Comparison of ENCODE assay signal across 8 cellular contexts in the genomic region with DNA sequence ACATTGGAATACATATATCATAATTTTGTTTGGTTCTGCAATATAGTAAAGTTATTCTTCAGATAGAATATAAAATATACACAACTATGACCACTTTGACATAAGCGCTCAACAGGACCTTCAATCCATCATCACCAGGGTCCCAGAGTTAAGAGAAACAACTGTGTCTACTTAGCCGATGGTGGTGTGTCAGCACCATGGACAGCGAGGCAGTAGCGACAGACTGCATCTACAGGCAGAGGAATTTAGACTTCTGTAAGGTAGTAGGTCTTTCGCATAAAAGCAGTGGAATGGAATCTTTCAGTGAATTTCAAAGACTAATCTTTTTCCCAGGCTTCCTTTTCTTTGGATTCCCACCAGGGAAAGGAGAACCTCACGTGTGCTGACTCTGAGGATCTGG. TPM values are rescaled to one million over a fixed set of nuclear protein-coding genes. Genes with fewer than 3 reads are reported as not detected.
DNase-seq lines count a peak whose midpoint lies in the region; ATAC-seq and TF ChIP-seq lines count a peak whose summit lies in the region.

No MANE protein-coding gene starts in this region.

- in situ Hi-C loops in mammary epithelial cell (cut with MboI; ENCODE audit: low sequenced_read_pairs in 2 of 2): no loop called here

- no TSS peak for BruUV-seq in OCI-LY7 (replicated peaks; lab: Mats Ljungman, UMichigan)
- BruUV-seq in mammary epithelial cell (replicated peaks; lab: Mats Ljungman, UMichigan): no TSS peak

- ATAC-seq in naive thymus-derived CD4-positive, alpha-beta T cell: no peak
- ATAC-seq in stimulated activated memory B cell treated with anti-CD40 and anti-IgM and Interleukin-4, amounts not matched to agents 10 μg/mL and 1 μg/mL and 100 μg/mL, for 72 hours: no peak

- DNase-seq in EL: peak; percentile 41
- DNase-seq in OCI-LY7 (ENCODE audit: low spot score): peak; percentile 31
- DNase-seq in mammary epithelial cell: peak; percentile 30
- DNase-seq in naive thymus-derived CD4-positive, alpha-beta T cell: peak in 6 of 9 donors; percentile 13 to 40 (median 20)
- no peak for DNase-seq in DMS153 (lab: John Stamatoyannopoulos, UW)
- DNase-seq in NCI-H1694 treated with DMSO at 0.1 percent for 48 hours (lab: John Stamatoyannopoulos, UW): no peak
- no peak for DNase-seq in middle frontal gyrus (ENCODE audit: extremely low spot score, low spot score)

- H4K20me1 ChIP-seq in OCI-LY7 (ENCODE audit: insufficient read depth, low read length) (no peaks in the 10 kb centered on the region; the same call in 1 of the 2 replicates), mammary epithelial cell (ENCODE audit: insufficient read depth, low read length) (no peaks in the 10 kb centered on the region)

- H3K4me3 ChIP-seq in OCI-LY7 (ENCODE audit: low read depth, low read length, poor library complexity, severe bottlenecking) (no peak overlapping the region), mammary epithelial cell (replicated peaks in 1 of 3; ENCODE audit: insufficient read depth in 1 of 3, low read depth in 2 of 3, low read length in 3 of 3) (no peak overlapping the region)
- no peak overlapping the region for H3K4me3 ChIP-seq in naive thymus-derived CD4-positive, alpha-beta T cell (ENCODE audit: low read length)

- 2% methylated on average over 5 of the region's 6 CpGs for WGBS in mammary epithelial cell (ENCODE audit: low coverage, missing lambda C conversion rate)

- peaks cover 0 to 2% (median 0%) of the 10 kb centered on the region in 7 donors for H3K4me1 Mint-ChIP-seq in naive thymus-derived CD4-positive, alpha-beta T cell
- H3K4me1 Mint-ChIP-seq in stimulated activated memory B cell treated with anti-CD40 and anti-IgM and Interleukin-4, amounts not matched to agents 10 μg/mL and 1 μg/mL and 100 μg/mL, for 72 hours: peaks cover 6% of the 10 kb centered on the region

- H3K9me3 ChIP-seq in OCI-LY7 (ENCODE audit: low read length): no peaks in the 10 kb centered on the region
- no peaks in the 10 kb centered on the region for H3K9me3 ChIP-seq in mammary epithelial cell (replicated peaks; ENCODE audit: insufficient read depth, low read length)
- H3K9me3 ChIP-seq in naive thymus-derived CD4-positive, alpha-beta T cell (ENCODE audit: control insufficient read depth in 2 of 3, low read length in 3 of 3): no peaks in the 10 kb centered on the region

- peaks cover 0 to 23% (median 20%) of the 10 kb centered on the region in 5 donors for H3K27me3 Mint-ChIP-seq in naive thymus-derived CD4-positive, alpha-beta T cell
- H3K27me3 Mint-ChIP-seq in stimulated activated memory B cell treated with anti-CD40 and anti-IgM and Interleukin-4, amounts not matched to agents 10 μg/mL and 1 μg/mL and 100 μg/mL, for 72 hours: peaks cover 9% of the 10 kb centered on the region

- H3K4me2 ChIP-seq in OCI-LY7 (ENCODE audit: low read length) (no peak overlapping the region), mammary epithelial cell (ENCODE audit: insufficient read depth, low read depth, low read length) (no peak overlapping the region)

- TF ChIP-seq CTCF in OCI-LY7 (conservative IDR thresholded peaks at IDR 0.05; ENCODE audit: low read length) (no peak), mammary epithelial cell (conservative IDR thresholded peaks at IDR 0.05 in 1 of 2, IDR thresholded peaks at IDR 0.05 in 1 of 2; ENCODE audit: extremely low read depth in 1 of 2, insufficient read depth in 1 of 2, low read depth in 1 of 2, low read length in 2 of 2) (no peak)

- no peak overlapping the region for H3K9ac ChIP-seq in mammary epithelial cell (ENCODE audit: insufficient read depth, low read length)

- POLR2A ChIA-PET in OCI-LY7 (lab: Charles Lee): interaction anchor here (0.6 kb wide), 1 partner anchor 447 kb away, joined by 5 read pairs; no protein-coding TSS in a partner anchor
- POLR2A ChIA-PET in naive thymus-derived CD4-positive, alpha-beta T cell (lab: Charles Lee): no interaction called here

- no peak overlapping the region for H3K27ac Mint-ChIP-seq in naive thymus-derived CD4-positive, alpha-beta T cell
- no peak overlapping the region for H3K27ac Mint-ChIP-seq in stimulated activated memory B cell treated with anti-CD40 and anti-IgM and Interleukin-4, amounts not matched to agents 10 μg/mL and 1 μg/mL and 100 μg/mL, for 72 hours

- peaks cover 0 to 3% (median 0%) of the 10 kb centered on the region in 5 donors for H3K36me3 Mint-ChIP-seq in naive thymus-derived CD4-positive, alpha-beta T cell
- no peaks in the 10 kb centered on the region for H3K36me3 Mint-ChIP-seq in stimulated activated memory B cell treated with anti-CD40 and anti-IgM and Interleukin-4, amounts not matched to agents 10 μg/mL and 1 μg/mL and 100 μg/mL, for 72 hours

- CTCF ChIA-PET in OCI-LY7 (lab: Charles Lee; ENCODE audit: unreplicated experiment): no interaction called here
- CTCF ChIA-PET in mammary epithelial cell (lab: Charles Lee; ENCODE audit: low non-redundant PET): no interaction called here
- CTCF ChIA-PET in naive thymus-derived CD4-positive, alpha-beta T cell (lab: Charles Lee): no interaction called here

- H3K4me1 ChIP-seq in OCI-LY7 (ENCODE audit: insufficient read depth, low read length, poor library complexity, severe bottlenecking): no peaks in the 10 kb centered on the region
- H3K4me1 ChIP-seq in mammary epithelial cell (ENCODE audit: insufficient read depth, low read length): no peaks in the 10 kb centered on the region
- no peaks in the 10 kb centered on the region for H3K4me1 ChIP-seq in naive thymus-derived CD4-positive, alpha-beta T cell (ENCODE audit: control insufficient read depth in 2 of 2, insufficient read depth in 2 of 2, low read length in 2 of 2)

- dilution Hi-C loops in mammary epithelial cell (cut with HindIII; ENCODE audit: low sequenced_read_pairs): no loop called here

- peaks cover 2% of the 10 kb centered on the region for H3K27me3 ChIP-seq in mammary epithelial cell (ENCODE audit: insufficient read depth, low read length)
- no peaks in the 10 kb centered on the region for H3K27me3 ChIP-seq in naive thymus-derived CD4-positive, alpha-beta T cell (ENCODE audit: control insufficient read depth in 2 of 2, insufficient read depth in 2 of 2, low read length in 2 of 2)

- H3K27ac ChIP-seq in OCI-LY7 (ENCODE audit: low read depth, low read length, poor library complexity, severe bottlenecking) (no peak overlapping the region), mammary epithelial cell (ENCODE audit: insufficient read depth, low read depth, low read length) (no peak overlapping the region)
- H3K27ac ChIP-seq in naive thymus-derived CD4-positive, alpha-beta T cell (ENCODE audit: low read depth, low read length): no peak overlapping the region

- H3K9me3 Mint-ChIP-seq in naive thymus-derived CD4-positive, alpha-beta T cell: peaks cover 0 to 5% (median 0%) of the 10 kb centered on the region in 11 donors
- H3K9me3 Mint-ChIP-seq in stimulated activated memory B cell treated with anti-CD40 and anti-IgM and Interleukin-4, amounts not matched to agents 10 μg/mL and 1 μg/mL and 100 μg/mL, for 72 hours: no peaks in the 10 kb centered on the region

- no peak overlapping the region for H2AFZ ChIP-seq in OCI-LY7 (ENCODE audit: low read length)
- H2AFZ ChIP-seq in mammary epithelial cell (ENCODE audit: low read depth, low read length): no peak overlapping the region

- intact Hi-C loops in OCI-LY7 (cut with micrococcal nuclease; ENCODE audit: unreplicated experiment) (no loop called here), mammary epithelial cell (cut with micrococcal nuclease) (no loop called here)
- intact Hi-C loops in naive thymus-derived CD4-positive, alpha-beta T cell (cut with micrococcal nuclease): no loop called here

- H3K36me3 ChIP-seq in OCI-LY7 (ENCODE audit: insufficient read depth, low read length) (no peaks in the 10 kb centered on the region), mammary epithelial cell (ENCODE audit: insufficient read depth, low read length) (no peaks in the 10 kb centered on the region)
- no peaks in the 10 kb centered on the region for H3K36me3 ChIP-seq in naive thymus-derived CD4-positive, alpha-beta T cell (ENCODE audit: control insufficient read depth in 2 of 3, insufficient read depth in 3 of 3, low read length in 3 of 3)

- no peaks in the 10 kb centered on the region for H3K9me2 ChIP-seq in OCI-LY7 (ENCODE audit: insufficient read depth, low read length)

- no peak overlapping the region for H3K4me3 Mint-ChIP-seq in naive thymus-derived CD4-positive, alpha-beta T cell
- H3K4me3 Mint-ChIP-seq in stimulated activated memory B cell treated with anti-CD40 and anti-IgM and Interleukin-4, amounts not matched to agents 10 μg/mL and 1 μg/mL and 100 μg/mL, for 72 hours: no peak overlapping the region

- H3K79me2 ChIP-seq in OCI-LY7 (ENCODE audit: insufficient read depth, low read depth, low read length): no peaks in the 10 kb centered on the region
- H3K79me2 ChIP-seq in mammary epithelial cell (ENCODE audit: insufficient read depth, low read length): no peaks in the 10 kb centered on the region

RNA-seq across cellular contexts. Expression of a gene that starts 20.5 kb away (rescaled TPM):
- 64.4 and 65.4 TPM in 2 replicates for total RNA-seq in OCI-LY7 (2014; rRNA removed; shearing (Covaris generic))
- 116 and 136 TPM in 2 replicates for total RNA-seq in OCI-LY7 (2022)
- total RNA-seq in mammary epithelial cell: 100 to 1,000 TPM in 1 of 2 donors, 10 to 100 TPM in 1; 71.3 to 105 TPM
- 34.0 TPM for polyA plus RNA-seq in mammary epithelial cell
- 168 TPM for polyA minus RNA-seq in mammary epithelial cell
- 10 to 100 TPM; 54.3 to 92.7 (median 71.2) TPM for total RNA-seq in naive thymus-derived CD4-positive, alpha-beta T cell
- polyA plus RNA-seq in naive thymus-derived CD4-positive, alpha-beta T cell: 10 to 100 TPM; 42.3 to 45.1 TPM

Comparison
In these comparisons a context has a peak if more than half of its experiments do, and no peak if none do; other contexts are left out.
1. DNase-seq: peak in EL (single experiment), OCI-LY7 (single experiment), mammary epithelial cell (single experiment) and naive thymus-derived CD4-positive, alpha-beta T cell (6 of 9); none in DMS153 (single experiment), NCI-H1694 treated with DMSO at 0.1 percent for 48 hours (single experiment) and middle frontal gyrus (single experiment).